1 cellular context compared by ENCODE assay signal in the genomic region with DNA sequence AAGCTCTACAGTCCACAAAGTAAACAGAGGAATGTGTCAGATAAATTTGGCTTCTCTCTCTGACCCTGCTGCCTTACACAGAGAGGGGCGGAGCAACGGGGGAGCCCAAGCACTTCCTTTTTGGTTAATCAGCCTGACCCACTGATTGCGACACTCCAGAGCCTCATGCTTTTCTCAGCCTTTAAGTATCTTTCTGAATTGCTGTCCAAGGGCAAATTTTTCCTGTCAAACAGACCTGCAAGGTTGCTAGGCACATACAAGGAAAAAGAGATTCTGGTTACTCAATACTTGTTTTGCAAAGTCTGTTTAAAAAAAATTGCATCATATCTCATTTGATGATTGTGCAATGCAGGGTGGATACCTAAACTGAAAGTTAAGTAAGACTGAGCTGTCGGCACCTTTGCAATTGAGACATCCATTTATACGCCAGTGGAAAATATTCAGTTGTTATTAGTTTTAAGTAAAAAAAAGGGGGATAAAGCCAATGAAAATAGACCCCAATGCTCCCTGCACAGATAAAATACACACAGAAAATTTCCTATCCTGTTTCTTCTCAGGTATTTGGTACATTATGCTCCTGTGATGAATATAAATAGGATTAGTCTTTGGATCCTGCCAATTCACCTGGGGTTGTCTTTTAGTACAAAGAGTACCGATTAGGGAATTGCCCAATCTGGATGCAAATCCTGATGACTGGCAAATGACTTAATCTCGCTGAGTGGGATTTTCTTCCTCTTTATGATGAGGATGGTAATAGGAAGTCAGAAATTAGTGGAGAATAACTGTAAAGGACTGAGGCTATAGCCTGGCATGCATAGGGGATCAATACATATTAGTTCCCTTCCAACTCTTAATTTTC.
TF ChIP-seq lines count a peak whose summit lies in the region.

No MANE protein-coding gene starts in this region.

TF ChIP-seq in HepG2, 621 proteins besides CTCF, POLR2A, EP300 and RAD21 (continued from another document and continues in another):
- TF ChIP-seq, protein P1, sequence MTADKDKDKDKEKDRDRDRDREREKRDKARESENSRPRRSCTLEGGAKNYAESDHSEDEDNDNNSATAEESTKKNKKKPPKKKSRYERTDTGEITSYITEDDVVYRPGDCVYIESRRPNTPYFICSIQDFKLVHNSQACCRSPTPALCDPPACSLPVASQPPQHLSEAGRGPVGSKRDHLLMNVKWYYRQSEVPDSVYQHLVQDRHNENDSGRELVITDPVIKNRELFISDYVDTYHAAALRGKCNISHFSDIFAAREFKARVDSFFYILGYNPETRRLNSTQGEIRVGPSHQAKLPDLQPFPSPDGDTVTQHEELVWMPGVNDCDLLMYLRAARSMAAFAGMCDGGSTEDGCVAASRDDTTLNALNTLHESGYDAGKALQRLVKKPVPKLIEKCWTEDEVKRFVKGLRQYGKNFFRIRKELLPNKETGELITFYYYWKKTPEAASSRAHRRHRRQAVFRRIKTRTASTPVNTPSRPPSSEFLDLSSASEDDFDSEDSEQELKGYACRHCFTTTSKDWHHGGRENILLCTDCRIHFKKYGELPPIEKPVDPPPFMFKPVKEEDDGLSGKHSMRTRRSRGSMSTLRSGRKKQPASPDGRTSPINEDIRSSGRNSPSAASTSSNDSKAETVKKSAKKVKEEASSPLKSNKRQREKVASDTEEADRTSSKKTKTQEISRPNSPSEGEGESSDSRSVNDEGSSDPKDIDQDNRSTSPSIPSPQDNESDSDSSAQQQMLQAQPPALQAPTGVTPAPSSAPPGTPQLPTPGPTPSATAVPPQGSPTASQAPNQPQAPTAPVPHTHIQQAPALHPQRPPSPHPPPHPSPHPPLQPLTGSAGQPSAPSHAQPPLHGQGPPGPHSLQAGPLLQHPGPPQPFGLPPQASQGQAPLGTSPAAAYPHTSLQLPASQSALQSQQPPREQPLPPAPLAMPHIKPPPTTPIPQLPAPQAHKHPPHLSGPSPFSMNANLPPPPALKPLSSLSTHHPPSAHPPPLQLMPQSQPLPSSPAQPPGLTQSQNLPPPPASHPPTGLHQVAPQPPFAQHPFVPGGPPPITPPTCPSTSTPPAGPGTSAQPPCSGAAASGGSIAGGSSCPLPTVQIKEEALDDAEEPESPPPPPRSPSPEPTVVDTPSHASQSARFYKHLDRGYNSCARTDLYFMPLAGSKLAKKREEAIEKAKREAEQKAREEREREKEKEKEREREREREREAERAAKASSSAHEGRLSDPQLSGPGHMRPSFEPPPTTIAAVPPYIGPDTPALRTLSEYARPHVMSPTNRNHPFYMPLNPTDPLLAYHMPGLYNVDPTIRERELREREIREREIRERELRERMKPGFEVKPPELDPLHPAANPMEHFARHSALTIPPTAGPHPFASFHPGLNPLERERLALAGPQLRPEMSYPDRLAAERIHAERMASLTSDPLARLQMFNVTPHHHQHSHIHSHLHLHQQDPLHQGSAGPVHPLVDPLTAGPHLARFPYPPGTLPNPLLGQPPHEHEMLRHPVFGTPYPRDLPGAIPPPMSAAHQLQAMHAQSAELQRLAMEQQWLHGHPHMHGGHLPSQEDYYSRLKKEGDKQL (CRISPR knock-in tag; IDR thresholded peaks at IDR 0.05; ENCODE audit: low read depth): peak; percentile 83
- TF ChIP-seq PBX2 (CRISPR knock-in tag; IDR thresholded peaks at IDR 0.05): no peak
- TF ChIP-seq, protein P2, sequence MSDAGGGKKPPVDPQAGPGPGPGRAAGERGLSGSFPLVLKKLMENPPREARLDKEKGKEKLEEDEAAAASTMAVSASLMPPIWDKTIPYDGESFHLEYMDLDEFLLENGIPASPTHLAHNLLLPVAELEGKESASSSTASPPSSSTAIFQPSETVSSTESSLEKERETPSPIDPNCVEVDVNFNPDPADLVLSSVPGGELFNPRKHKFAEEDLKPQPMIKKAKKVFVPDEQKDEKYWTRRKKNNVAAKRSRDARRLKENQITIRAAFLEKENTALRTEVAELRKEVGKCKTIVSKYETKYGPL (CRISPR knock-in tag; IDR thresholded peaks at IDR 0.05): peak; percentile 87
- TF ChIP-seq ZNF281 (CRISPR knock-in tag; IDR thresholded peaks at IDR 0.05; ENCODE audit: borderline replicate concordance): no peak; the same call in 1 of the 2 replicates
- peak; percentile 94 for TF ChIP-seq ZNF792 (CRISPR knock-in tag; IDR thresholded peaks at IDR 0.05)
- no peak for TF ChIP-seq ZNF235 (CRISPR knock-in tag; IDR thresholded peaks at IDR 0.05; ENCODE audit: borderline replicate concordance)
- peak; percentile 91 for TF ChIP-seq FOXK1 (CRISPR knock-in tag; IDR thresholded peaks at IDR 0.05; ENCODE audit: borderline replicate concordance, low read depth)
- no peak for TF ChIP-seq ZNF441 (CRISPR knock-in tag; IDR thresholded peaks at IDR 0.05; ENCODE audit: borderline replicate concordance)
- TF ChIP-seq ZNF782 (CRISPR knock-in tag; IDR thresholded peaks at IDR 0.05; ENCODE audit: borderline replicate concordance): no peak
- TF ChIP-seq TAF15 (IDR thresholded peaks at IDR 0.05; ENCODE audit: low read depth, low read length, poor library complexity, severe bottlenecking): no peak
- TF ChIP-seq ZNF207 (IDR thresholded peaks at IDR 0.05; ENCODE audit: borderline replicate concordance): no peak
- TF ChIP-seq SALL2 (CRISPR knock-in tag; IDR thresholded peaks at IDR 0.05): no peak
- TF ChIP-seq CBFB (CRISPR knock-in tag; IDR thresholded peaks at IDR 0.05): 0 out of 2 replicates have a peak, but pooled peaks have one; percentile 40
- peak; percentile 94 for TF ChIP-seq ZBTB25 (CRISPR knock-in tag; IDR thresholded peaks at IDR 0.05)
- TF ChIP-seq ZNF44 (CRISPR knock-in tag; IDR thresholded peaks at IDR 0.05): no peak
- TF ChIP-seq CREB3 (CRISPR knock-in tag; IDR thresholded peaks at IDR 0.05): no peak
- TF ChIP-seq ZFP41 (CRISPR knock-in tag; IDR thresholded peaks at IDR 0.05; ENCODE audit: borderline replicate concordance): no peak
- no peak for TF ChIP-seq ZNF740 (CRISPR knock-in tag; IDR thresholded peaks at IDR 0.05)
- TF ChIP-seq ZNF282 (IDR thresholded peaks at IDR 0.05; ENCODE audit: partially characterized antibody): no peak
- TF ChIP-seq MBNL3 (CRISPR knock-in tag; conservative IDR thresholded peaks at IDR 0.05): no peak
- TF ChIP-seq, protein P3, sequence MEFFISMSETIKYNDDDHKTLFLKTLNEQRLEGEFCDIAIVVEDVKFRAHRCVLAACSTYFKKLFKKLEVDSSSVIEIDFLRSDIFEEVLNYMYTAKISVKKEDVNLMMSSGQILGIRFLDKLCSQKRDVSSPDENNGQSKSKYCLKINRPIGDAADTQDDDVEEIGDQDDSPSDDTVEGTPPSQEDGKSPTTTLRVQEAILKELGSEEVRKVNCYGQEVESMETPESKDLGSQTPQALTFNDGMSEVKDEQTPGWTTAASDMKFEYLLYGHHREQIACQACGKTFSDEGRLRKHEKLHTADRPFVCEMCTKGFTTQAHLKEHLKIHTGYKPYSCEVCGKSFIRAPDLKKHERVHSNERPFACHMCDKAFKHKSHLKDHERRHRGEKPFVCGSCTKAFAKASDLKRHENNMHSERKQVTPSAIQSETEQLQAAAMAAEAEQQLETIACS (CRISPR knock-in tag; IDR thresholded peaks at IDR 0.05): no peak
- no peak for TF ChIP-seq NAIF1 (CRISPR knock-in tag; IDR thresholded peaks at IDR 0.05; ENCODE audit: borderline replicate concordance)
- TF ChIP-seq TCF12 (IDR thresholded peaks at IDR 0.05): no peak
- peak; percentile 70; the same call in 1 of the 2 replicates for TF ChIP-seq TCF12 (CRISPR knock-in tag; IDR thresholded peaks at IDR 0.05)
- TF ChIP-seq, protein P4, sequence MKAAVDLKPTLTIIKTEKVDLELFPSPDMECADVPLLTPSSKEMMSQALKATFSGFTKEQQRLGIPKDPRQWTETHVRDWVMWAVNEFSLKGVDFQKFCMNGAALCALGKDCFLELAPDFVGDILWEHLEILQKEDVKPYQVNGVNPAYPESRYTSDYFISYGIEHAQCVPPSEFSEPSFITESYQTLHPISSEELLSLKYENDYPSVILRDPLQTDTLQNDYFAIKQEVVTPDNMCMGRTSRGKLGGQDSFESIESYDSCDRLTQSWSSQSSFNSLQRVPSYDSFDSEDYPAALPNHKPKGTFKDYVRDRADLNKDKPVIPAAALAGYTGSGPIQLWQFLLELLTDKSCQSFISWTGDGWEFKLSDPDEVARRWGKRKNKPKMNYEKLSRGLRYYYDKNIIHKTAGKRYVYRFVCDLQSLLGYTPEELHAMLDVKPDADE (CRISPR knock-in tag; IDR thresholded peaks at IDR 0.05): no peak
- no peak for TF ChIP-seq ARHGAP35 (CRISPR knock-in tag; IDR thresholded peaks at IDR 0.05; ENCODE audit: borderline replicate concordance)
- TF ChIP-seq, protein P5, sequence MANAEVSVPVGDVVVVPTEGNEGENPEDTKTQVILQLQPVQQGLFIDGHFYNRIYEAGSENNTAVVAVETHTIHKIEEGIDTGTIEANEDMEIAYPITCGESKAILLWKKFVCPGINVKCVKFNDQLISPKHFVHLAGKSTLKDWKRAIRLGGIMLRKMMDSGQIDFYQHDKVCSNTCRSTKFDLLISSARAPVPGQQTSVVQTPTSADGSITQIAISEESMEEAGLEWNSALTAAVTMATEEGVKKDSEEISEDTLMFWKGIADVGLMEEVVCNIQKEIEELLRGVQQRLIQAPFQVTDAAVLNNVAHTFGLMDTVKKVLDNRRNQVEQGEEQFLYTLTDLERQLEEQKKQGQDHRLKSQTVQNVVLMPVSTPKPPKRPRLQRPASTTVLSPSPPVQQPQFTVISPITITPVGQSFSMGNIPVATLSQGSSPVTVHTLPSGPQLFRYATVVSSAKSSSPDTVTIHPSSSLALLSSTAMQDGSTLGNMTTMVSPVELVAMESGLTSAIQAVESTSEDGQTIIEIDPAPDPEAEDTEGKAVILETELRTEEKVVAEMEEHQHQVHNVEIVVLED (CRISPR knock-in tag; IDR thresholded peaks at IDR 0.05; ENCODE audit: borderline replicate concordance): no peak
- TF ChIP-seq, protein P6, sequence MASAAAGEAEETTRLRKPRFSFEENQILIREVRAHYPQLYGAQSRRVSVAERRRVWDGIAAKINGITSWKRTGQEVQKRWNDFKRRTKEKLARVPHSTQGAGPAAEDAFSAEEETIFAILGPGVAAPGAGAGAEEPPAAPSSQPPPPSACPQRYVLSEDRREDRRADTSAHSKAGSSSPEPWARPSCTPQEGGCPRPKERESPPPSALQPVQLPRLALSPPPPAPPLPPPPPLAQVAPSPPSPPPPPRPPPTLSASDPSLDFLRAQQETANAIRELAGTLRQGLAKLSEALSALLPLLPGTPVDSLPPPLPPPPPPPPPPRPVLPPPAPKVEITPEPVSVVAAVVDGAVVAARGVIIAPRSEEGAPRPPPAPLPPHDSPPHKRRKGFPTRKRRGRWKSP (CRISPR knock-in tag; IDR thresholded peaks at IDR 0.05): peak; percentile 81; the same call in 1 of the 2 replicates
- TF ChIP-seq ZNF468 (CRISPR knock-in tag; IDR thresholded peaks at IDR 0.05): no peak
- TF ChIP-seq ZNF720 (CRISPR knock-in tag; IDR thresholded peaks at IDR 0.05): no peak
- TF ChIP-seq MAF1 (CRISPR knock-in tag; IDR thresholded peaks at IDR 0.05; ENCODE audit: borderline replicate concordance): no peak
- TF ChIP-seq, protein P7, sequence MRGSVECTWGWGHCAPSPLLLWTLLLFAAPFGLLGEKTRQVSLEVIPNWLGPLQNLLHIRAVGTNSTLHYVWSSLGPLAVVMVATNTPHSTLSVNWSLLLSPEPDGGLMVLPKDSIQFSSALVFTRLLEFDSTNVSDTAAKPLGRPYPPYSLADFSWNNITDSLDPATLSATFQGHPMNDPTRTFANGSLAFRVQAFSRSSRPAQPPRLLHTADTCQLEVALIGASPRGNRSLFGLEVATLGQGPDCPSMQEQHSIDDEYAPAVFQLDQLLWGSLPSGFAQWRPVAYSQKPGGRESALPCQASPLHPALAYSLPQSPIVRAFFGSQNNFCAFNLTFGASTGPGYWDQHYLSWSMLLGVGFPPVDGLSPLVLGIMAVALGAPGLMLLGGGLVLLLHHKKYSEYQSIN (CRISPR knock-in tag; IDR thresholded peaks at IDR 0.05; ENCODE audit: borderline replicate concordance): no peak
- no peak for TF ChIP-seq ZNF549 (CRISPR knock-in tag; IDR thresholded peaks at IDR 0.05)
- TF ChIP-seq CAMTA2 (CRISPR knock-in tag; IDR thresholded peaks at IDR 0.05; ENCODE audit: borderline replicate concordance): no peak
- TF ChIP-seq ATAD3A (CRISPR knock-in tag; IDR thresholded peaks at IDR 0.05): no peak
